1 cellular context compared by ENCODE assay signal in the genomic region with DNA sequence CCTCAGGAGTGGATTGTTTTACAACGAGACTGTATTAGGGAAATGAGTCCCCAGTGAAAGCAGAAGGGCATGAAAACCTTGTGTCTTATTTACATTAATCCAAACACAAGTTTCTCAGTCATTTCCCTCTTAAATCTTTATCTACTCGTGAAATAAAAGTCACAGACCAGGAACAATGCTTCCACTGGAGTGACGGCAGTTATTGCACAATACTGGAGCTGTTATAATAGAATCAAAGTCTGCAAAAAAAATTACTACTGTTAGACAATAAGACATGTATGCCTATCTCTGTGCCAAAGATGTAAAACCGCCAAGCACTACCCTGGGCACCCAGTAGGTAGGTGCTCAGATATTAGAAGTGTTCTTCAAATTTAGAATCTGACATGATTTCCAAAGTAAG.
A peak's percentile ranks its signal among the peaks of the same experiment; 100 is the strongest.
TF ChIP-seq lines count a peak whose summit lies in the region.

No MANE protein-coding gene starts in this region.

TF ChIP-seq in K562, 482 proteins besides CTCF, POLR2A, EP300 and RAD21 (continued from another document):
- TF ChIP-seq CEBPB (tag; IDR thresholded peaks at IDR 0.05): peak; percentile 90
- TF ChIP-seq CEBPG (CRISPR knock-in tag; IDR thresholded peaks at IDR 0.05): no peak
- peak in 1 of 2 experiments; percentile 96; a peak in 2 of 4 replicates for TF ChIP-seq CEBPG (tag; conservative IDR thresholded peaks at IDR 0.05 in 1 of 2, IDR thresholded peaks at IDR 0.05 in 1 of 2)
